18 cellular contexts compared by ENCODE assay signal in the genomic region with DNA sequence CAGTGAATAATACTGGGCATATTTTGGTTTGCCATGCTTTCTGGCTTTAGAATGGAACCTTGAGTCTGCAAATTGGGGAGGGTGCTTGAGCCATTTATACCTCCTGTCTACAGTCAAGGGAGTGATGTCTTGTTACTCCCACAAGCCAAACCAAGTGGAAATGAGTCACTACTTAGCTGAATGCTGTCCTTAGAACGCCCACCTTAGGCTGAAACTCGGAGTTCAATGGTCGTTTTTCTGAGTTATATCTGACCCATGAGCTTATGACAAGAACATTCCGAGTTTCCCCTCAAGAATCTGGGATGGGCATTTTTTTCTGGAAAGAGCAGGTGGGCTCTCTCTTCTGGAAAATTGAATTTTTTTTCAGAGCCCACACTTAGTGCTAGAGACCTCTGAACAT. TPM values are rescaled to one million over a fixed set of nuclear protein-coding genes. Genes with fewer than 3 reads are reported as not detected.
"Had no signal": no experiment of that assay in that cellular context is flagged by ENCODE, and none has a peak within 500 bp of the region (broad histone marks: within the 10 kb centered on the region; RNA-seq: fewer than 3 reads in every experiment).

No MANE protein-coding gene starts in this region.

- H3K9me3 ChIP-seq: adrenal gland, lower lobe of right lung had no signal

- ATAC-seq: activated T-cell treated with anti-CD3 and anti-CD28 coated beads, Interleukin-2, amount 50 U/mL, for 4 hours; lower lobe of right lung; T-cell had no signal

- H3K9ac ChIP-seq: neural progenitor cell had no signal

- H3K4me2 ChIP-seq: neural progenitor cell had no signal

- DNase-seq: activated CD4-positive, alpha-beta T cell treated with anti-CD3 and anti-CD28 coated beads, Interleukin-2, amount 50 U/mL, for 1 hour; activated CD8-positive, alpha-beta memory T cell treated with anti-CD3 and anti-CD28 coated beads, Interleukin-2, amount 50 U/mL, for 4 hours; activated effector memory CD4-positive, alpha-beta T cell treated with Interleukin-2 at 50 U/mL for 16 hours; activated naive CD4-positive, alpha-beta T cell treated with anti-CD3 and anti-CD28 coated beads, Interleukin-2, amount 50 U/mL, for 16 hours; activated T-cell treated with anti-CD3 and anti-CD28 coated beads, Interleukin-2, amount 50 U/mL, for 4 hours; adrenal gland; hypothalamus; lower lobe of right lung; naive B cell; stomach; T-cell had no signal

- H3K36me3 ChIP-seq: adrenal gland, lower lobe of right lung, neural progenitor cell, stomach had no signal

- H3K4me1 ChIP-seq: adrenal gland, lower lobe of right lung, neural progenitor cell had no signal

- H3K27me3 ChIP-seq: adrenal gland, neural progenitor cell, stomach had no signal

- H2AFZ ChIP-seq: neural progenitor cell had no signal

- FAIRE-seq: frontal cortex, keratinocyte had no signal

- H3K27ac ChIP-seq: adrenal gland, lower lobe of right lung, neural progenitor cell, stomach had no signal

- H3K4me3 ChIP-seq: adrenal gland, lower lobe of right lung, neural progenitor cell, stomach had no signal

RNA-seq across cellular contexts. Expression of a gene that starts 17.4 kb away (rescaled TPM):
- total RNA-seq: cardiac septum, dermis microvascular lymphatic vessel endothelial cell, frontal cortex, mesothelial cell of epicardium, osteoblast had no signal
- polyA plus RNA-seq: keratinocyte had no signal
